15 cellular contexts compared by ENCODE assay signal in genomic region chr5:34503379-34504346, GRCh38.
DNase-seq lines count a peak whose midpoint lies in the region; TF ChIP-seq lines count a peak whose summit lies in the region.
"Had no signal": no experiment of that assay in that cellular context is flagged by ENCODE, and none has a peak within 500 bp of the region (broad histone marks: within the 10 kb centered on the region; RNA-seq: fewer than 3 reads in every experiment).

No MANE protein-coding gene starts in this region.

- peaks cover 19% of the 10 kb centered on the region for H3K27me3 Mint-ChIP-seq in nephron progenitor cell (ENCODE audit: low read depth, poor library complexity)

- TF ChIP-seq CTCF in nephron progenitor cell (IDR thresholded peaks at IDR 0.05) = no peak

- H3K4me1 Mint-ChIP-seq in nephron progenitor cell = peaks cover 33% of the 10 kb centered on the region

- DNase-seq in GM03348 (ENCODE audit: low spot score) (peak; percentile 22), caudate nucleus (lab: John Stamatoyannopoulos, UW) (peak in 53 of 61 donors; percentile 4 to 90 (median 63)), inferior parietal cortex (ENCODE audit: extremely low spot score) (peak; percentile 88), retina (peak; percentile 48), nephron progenitor cell (no peak), hepatic stellate cell (ENCODE audit: low spot score) (no peak)
- DNase-seq in activated naive CD4-positive, alpha-beta T cell (lab: John Stamatoyannopoulos, UW) = no peak
- DNase-seq in stimulated activated naive CD4-positive, alpha-beta T cell (lab: John Stamatoyannopoulos, UW) = no peak
- DNase-seq: activated CD4-positive, alpha-beta T cell treated with anti-CD3 and anti-CD28 coated beads for 4 hours; activated effector memory CD4-positive, alpha-beta T cell treated with anti-CD3 and anti-CD28 coated beads, Interleukin-2, amount 50 U/mL, for 16 hours; DND-41; MV-4-11; NCI-H510A; stimulated activated CD4-positive, alpha-beta T cell treated with anti-CD3 and anti-CD28 coated beads, Interleukin-4, amount 100 ng/mL, for 1 hour; stimulated activated naive CD8-positive, alpha-beta T cell treated with anti-CD3 and anti-CD28 coated beads, Interleukin-15, amount 100 ng/mL, for 72 hours had no signal

- H3K27ac ChIP-seq in caudate nucleus (ENCODE audit: low read depth, low read length) = peak overlapping the region; percentile 85

- no peak overlapping the region for H3K27ac Mint-ChIP-seq in nephron progenitor cell

- H3K36me3 Mint-ChIP-seq in nephron progenitor cell (ENCODE audit: low read depth) = no peaks in the 10 kb centered on the region

- H3K9me3 Mint-ChIP-seq in nephron progenitor cell = peaks cover 15% of the 10 kb centered on the region
- H3K9me3 Mint-ChIP-seq: stimulated activated naive CD8-positive, alpha-beta T cell treated with anti-CD3 and anti-CD28 coated beads, Interleukin-15, amount 100 ng/mL, for 72 hours had no signal

- no peak overlapping the region for H3K4me3 Mint-ChIP-seq in nephron progenitor cell
- H3K4me3 Mint-ChIP-seq: stimulated activated naive CD8-positive, alpha-beta T cell treated with anti-CD3 and anti-CD28 coated beads, Interleukin-15, amount 100 ng/mL, for 72 hours had no signal

Comparison
In these comparisons a context has a peak if more than half of its experiments do, and no peak if none do; other contexts are left out.
1. DNase-seq: peak in GM03348 (single experiment), caudate nucleus (53 of 61), inferior parietal cortex (single experiment) and retina (single experiment); none in activated naive CD4-positive, alpha-beta T cell (0 of 4), nephron progenitor cell (single experiment), hepatic stellate cell (single experiment) and stimulated activated naive CD4-positive, alpha-beta T cell (0 of 6).